Comparison of ENCODE assay signal across 9 cellular contexts in genomic region chr19:38665219-38665931, GRCh38. TPM values are rescaled to one million over a fixed set of nuclear protein-coding genes. Genes with fewer than 3 reads are reported as not detected.
A peak's percentile ranks its signal among the peaks of the same experiment; 100 is the strongest.
DNase-seq lines count a peak whose midpoint lies in the region; ATAC-seq and TF ChIP-seq lines count a peak whose summit lies in the region.
"Had no signal": no experiment of that assay in that cellular context is flagged by ENCODE, and none has a peak within 500 bp of the region (broad histone marks: within the 10 kb centered on the region; RNA-seq: fewer than 3 reads in every experiment).

No MANE protein-coding gene starts in this region.

- H3K9me3 ChIP-seq in mucosa of rectum (ENCODE audit: control insufficient read depth in 2 of 2, low read length in 2 of 2) (no peaks in the 10 kb centered on the region), tibial artery (no peaks in the 10 kb centered on the region)

- H3K4me1 ChIP-seq in mucosa of rectum (ENCODE audit: control insufficient read depth in 2 of 2, insufficient read depth in 2 of 2, low read length in 2 of 2) (peaks cover 90 to 96% of the 10 kb centered on the region in 2 donors), tibial artery (peaks cover 31 to 100% (median 98%) of the 10 kb centered on the region in 4 donors)

- intact Hi-C loops in tibial artery (cut with DNase I; ENCODE audit: low total_unique reads) (no loop called here), head of caudate nucleus (cut with DNase I) (no loop called here)

- H3K4me3 Mint-ChIP-seq in activated CD4-positive, alpha-beta T cell treated with anti-CD3 and anti-CD28 coated beads, Interleukin-2, amount 10 ng/mL, durations not matched to agents 7 days and 5 days = no peak overlapping the region
- no peak overlapping the region for H3K4me3 Mint-ChIP-seq in chondrocyte (ENCODE audit: unreplicated experiment)

- POLR2A ChIA-PET in activated CD4-positive, alpha-beta T cell treated with anti-CD3 and anti-CD28 coated beads, Interleukin-2, amount 10 ng/mL, durations not matched to agents 7 days and 5 days (lab: Charles Lee) = no interaction called here

- H3K4me3 ChIP-seq in mucosa of rectum (ENCODE audit: low read length in 2 of 2) = peak overlapping the region in 1 of 2 donors; percentile 1
- no peak overlapping the region for H3K4me3 ChIP-seq in tibial artery

- H3K27me3 Mint-ChIP-seq in activated CD4-positive, alpha-beta T cell treated with anti-CD3 and anti-CD28 coated beads, Interleukin-2, amount 10 ng/mL, durations not matched to agents 7 days and 5 days = no peaks in the 10 kb centered on the region
- no peaks in the 10 kb centered on the region for H3K27me3 Mint-ChIP-seq in chondrocyte (ENCODE audit: low read depth)

- ATAC-seq in HG02571 (IDR thresholded peaks at IDR 0.05; ENCODE audit: unreplicated experiment) = no peak

- peak overlapping the region; percentile 57 to 65 for H3K9ac ChIP-seq in mucosa of rectum (ENCODE audit: low read depth in 1 of 2, low read length in 2 of 2)

- peaks cover 88% of the 10 kb centered on the region for H3K4me1 Mint-ChIP-seq in activated CD4-positive, alpha-beta T cell treated with anti-CD3 and anti-CD28 coated beads, Interleukin-2, amount 10 ng/mL, durations not matched to agents 7 days and 5 days
- H3K4me1 Mint-ChIP-seq in chondrocyte (ENCODE audit: low read depth) = peaks cover 98% of the 10 kb centered on the region

- no peak for DNase-seq in activated CD4-positive, alpha-beta T cell treated with anti-CD3 and anti-CD28 coated beads, Interleukin-2, amount 10 ng/mL, durations not matched to agents 7 days and 5 days
- DNase-seq in activated CD4-positive, alpha-beta T cell treated with anti-CD3 and anti-CD28 coated beads for 48 hours = no peak
- DNase-seq in chondrocyte (ENCODE audit: low spot score) = no peak
- DNase-seq in tibial artery = no peak
- DNase-seq in head of caudate nucleus = no peak
- no peak for DNase-seq in GM19238 (ENCODE audit: insufficient read length, low spot score)
- DNase-seq: SIG-M5 had no signal

- H3K27me3 ChIP-seq in mucosa of rectum (ENCODE audit: control insufficient read depth in 2 of 2, insufficient read depth in 2 of 2, low read length in 2 of 2) = no peaks in the 10 kb centered on the region
- no peaks in the 10 kb centered on the region for H3K27me3 ChIP-seq in tibial artery

- peaks cover 12 to 26% of the 10 kb centered on the region in 2 donors for H3K36me3 ChIP-seq in mucosa of rectum (ENCODE audit: control insufficient read depth in 2 of 2, insufficient read depth in 2 of 2, low read length in 2 of 2)
- peaks cover 0 to 6% (median 0%) of the 10 kb centered on the region in 3 donors for H3K36me3 ChIP-seq in tibial artery

- H3K9me3 Mint-ChIP-seq in activated CD4-positive, alpha-beta T cell treated with anti-CD3 and anti-CD28 coated beads, Interleukin-2, amount 10 ng/mL, durations not matched to agents 7 days and 5 days = no peaks in the 10 kb centered on the region
- H3K9me3 Mint-ChIP-seq in chondrocyte (ENCODE audit: low read depth) = no peaks in the 10 kb centered on the region

- CTCF ChIA-PET in activated CD4-positive, alpha-beta T cell treated with anti-CD3 and anti-CD28 coated beads, Interleukin-2, amount 10 ng/mL, durations not matched to agents 7 days and 5 days (lab: Charles Lee) = interaction anchor here (1.3 to 1.5 kb wide), 3 partner anchors 9 to 107 kb away, joined by 3 to 4 read pairs (median 4); no protein-coding TSS in a partner anchor

- TF ChIP-seq CTCF in chondrocyte (IDR thresholded peaks at IDR 0.05) (no peak), tibial artery (IDR thresholded peaks at IDR 0.05) (no peak)

- H3K27ac Mint-ChIP-seq in activated CD4-positive, alpha-beta T cell treated with anti-CD3 and anti-CD28 coated beads, Interleukin-2, amount 10 ng/mL, durations not matched to agents 7 days and 5 days = peak overlapping the region; percentile 62
- peak overlapping the region; percentile 100 for H3K27ac Mint-ChIP-seq in chondrocyte (ENCODE audit: unreplicated experiment)

- peaks cover 51% of the 10 kb centered on the region for H3K36me3 Mint-ChIP-seq in activated CD4-positive, alpha-beta T cell treated with anti-CD3 and anti-CD28 coated beads, Interleukin-2, amount 10 ng/mL, durations not matched to agents 7 days and 5 days (ENCODE audit: low read depth)
- H3K36me3 Mint-ChIP-seq in chondrocyte (ENCODE audit: low read depth) = peaks cover 10% of the 10 kb centered on the region

- peak overlapping the region; percentile 79 to 85 for H3K27ac ChIP-seq in mucosa of rectum (ENCODE audit: low read depth in 2 of 2, low read length in 2 of 2)
- H3K27ac ChIP-seq in tibial artery = peak overlapping the region; percentile 94 to 97

RNA-seq across cellular contexts. Expression of gene ACTN4, which starts 17.9 kb away (rescaled TPM):
- 100 to 1,000 TPM; 337 to 354 TPM for total RNA-seq in activated CD4-positive, alpha-beta T cell treated with anti-CD3 and anti-CD28 coated beads, Interleukin-2, amount 10 ng/mL, durations not matched to agents 7 days and 5 days
- 641 to 921 TPM (median 917 TPM) in 3 replicates for total RNA-seq in chondrocyte

RNA-seq across cellular contexts. Expression of gene EIF3K, which starts 46.4 kb away (rescaled TPM):
- 100 to 1,000 TPM; 309 to 318 TPM for total RNA-seq in activated CD4-positive, alpha-beta T cell treated with anti-CD3 and anti-CD28 coated beads, Interleukin-2, amount 10 ng/mL, durations not matched to agents 7 days and 5 days
- total RNA-seq in chondrocyte = 177 to 208 TPM (median 185 TPM) in 3 replicates

RNA-seq across cellular contexts. Expression of gene MAP4K1, which starts 47.6 kb away (rescaled TPM):
- total RNA-seq in activated CD4-positive, alpha-beta T cell treated with anti-CD3 and anti-CD28 coated beads, Interleukin-2, amount 10 ng/mL, durations not matched to agents 7 days and 5 days = 100 to 1,000 TPM; 282 to 313 TPM
- 0.23 to 1.4 TPM (median 1.4 TPM) in 3 replicates for total RNA-seq in chondrocyte

Comparison
In these comparisons a context has a peak if more than half of its experiments do, and no peak if none do; other contexts are left out.
1. RNA of gene MAP4K1, which starts 47.6 kb away (total RNA-seq): 282 to 313 TPM in activated CD4-positive, alpha-beta T cell treated with anti-CD3 and anti-CD28 coated beads, Interleukin-2, amount 10 ng/mL, durations not matched to agents 7 days and 5 days; 0.23 to 1.4 TPM in chondrocyte; every median in the first group is over 100 times any median in the second.